Comparison of ENCODE assay signal across 19 cellular contexts in the genomic region with DNA sequence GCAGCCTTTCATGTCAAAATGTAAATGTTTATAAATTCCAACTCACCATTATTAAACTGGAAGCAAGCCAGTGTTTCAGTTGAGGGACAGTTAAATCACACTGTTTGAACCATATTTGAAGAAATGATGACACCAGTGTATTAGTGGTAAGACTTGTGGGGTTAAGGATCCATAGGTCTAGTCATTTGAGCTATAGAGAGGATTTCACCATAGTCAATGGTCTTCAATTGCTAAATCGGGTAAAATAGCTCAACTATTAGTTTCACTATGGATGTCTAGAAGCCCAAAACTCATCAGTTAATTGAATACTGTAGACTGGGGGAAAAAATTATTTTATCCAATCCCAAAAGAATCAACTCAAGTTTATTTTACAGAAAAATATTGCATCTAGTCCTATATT.
A peak's percentile ranks its signal among the peaks of the same experiment; 100 is the strongest.
DNase-seq lines count a peak whose midpoint lies in the region; ATAC-seq and TF ChIP-seq lines count a peak whose summit lies in the region.
"Had no signal": no experiment of that assay in that cellular context is flagged by ENCODE, and none has a peak within 500 bp of the region (broad histone marks: within the 10 kb centered on the region; RNA-seq: fewer than 3 reads in every experiment).

No MANE protein-coding gene starts in this region.

- H3K36me3 Mint-ChIP-seq in endothelial cell (ENCODE audit: low read depth, unreplicated experiment), result no peaks in the 10 kb centered on the region
- H3K36me3 Mint-ChIP-seq: IgD-negative memory B cell had no signal

- peaks cover 4% of the 10 kb centered on the region for H3K27me3 Mint-ChIP-seq in endothelial cell (ENCODE audit: unreplicated experiment)
- H3K27me3 Mint-ChIP-seq: IgD-negative memory B cell had no signal

- H3K4me3 ChIP-seq in ovary, result no peak overlapping the region
- H3K4me3 ChIP-seq: GM23248 had no signal

- H3K27ac Mint-ChIP-seq in endothelial cell (ENCODE audit: unreplicated experiment), result no peak overlapping the region
- H3K27ac Mint-ChIP-seq: IgD-negative memory B cell had no signal

- intact Hi-C loops in ovary (cut with DNase I), result no loop called here

- no peaks in the 10 kb centered on the region for H3K36me3 ChIP-seq in ovary

- H3K9me3 ChIP-seq in ovary, result no peaks in the 10 kb centered on the region

- no peak for TF ChIP-seq EP300 in ovary (IDR thresholded peaks at IDR 0.05)

- POLR2A ChIA-PET in RWPE1 (lab: Yijun Ruan, JAX; ENCODE audit: low non-redundant PET), result no interaction called here

- H3K27me3 ChIP-seq in ovary, result no peaks in the 10 kb centered on the region

- H3K27ac ChIP-seq in ovary (no peak overlapping the region), RWPE1 (no peak overlapping the region)
- H3K27ac ChIP-seq: C4-2B, GM23248 had no signal

- H3K4me1 Mint-ChIP-seq in endothelial cell (ENCODE audit: unreplicated experiment), result no peaks in the 10 kb centered on the region
- H3K4me1 Mint-ChIP-seq: IgD-negative memory B cell had no signal

- no peaks in the 10 kb centered on the region for H3K9me3 Mint-ChIP-seq in endothelial cell (ENCODE audit: unreplicated experiment)
- H3K9me3 Mint-ChIP-seq: IgD-negative memory B cell had no signal

- CTCF ChIA-PET in RWPE1 (lab: Yijun Ruan, JAX), result no interaction called here

- DNase-seq in endothelial cell (ENCODE audit: low spot score) (no peak), ovary (no peak), RWPE1 (ENCODE audit: low spot score) (no peak)
- DNase-seq: DMS153, EL, GM23248, NCI-H1417, NCI-H2029, NCI-H2171 treated with DMSO at 0.1 percent for 48 hours, NCI-H510A, SHP77 treated with DMSO at 0.1 percent for 48 hours had no signal

- no peak overlapping the region for H3K4me3 Mint-ChIP-seq in endothelial cell (ENCODE audit: unreplicated experiment)
- H3K4me3 Mint-ChIP-seq: IgD-negative memory B cell had no signal

- no peak for TF ChIP-seq CTCF in endothelial cell (IDR thresholded peaks at IDR 0.05; ENCODE audit: unreplicated experiment)
- no peak for TF ChIP-seq CTCF in ovary (IDR thresholded peaks at IDR 0.05)
- TF ChIP-seq CTCF in RWPE1 (conservative IDR thresholded peaks at IDR 0.05; ENCODE audit: low read depth), result no peak

- ATAC-seq in GM18861 (IDR thresholded peaks at IDR 0.05; ENCODE audit: unreplicated experiment), result peak; percentile 87
- ATAC-seq in GM21423 (IDR thresholded peaks at IDR 0.05; ENCODE audit: unreplicated experiment), result peak; percentile 82
- peak; percentile 91 for ATAC-seq in HG02981 (IDR thresholded peaks at IDR 0.05; ENCODE audit: unreplicated experiment)
- peak; percentile 84 for ATAC-seq in HG03457 (IDR thresholded peaks at IDR 0.05; ENCODE audit: unreplicated experiment)
- ATAC-seq in esophagus mucosa, result no peak
- ATAC-seq: HCT116 had no signal

- H3K4me1 ChIP-seq in ovary (ENCODE audit: insufficient read depth), result no peaks in the 10 kb centered on the region

- WGBS in ovary, 3 donors, result 81 to 90% (median 85%) methylated on average over 1 of the region's 1 CpG

- no peak for TF ChIP-seq POLR2A in ovary (IDR thresholded peaks at IDR 0.05)
